Comparison of ENCODE assay signal across 16 cellular contexts in genomic region chr2:95361216-95361980, GRCh38.
"Had no signal": no experiment of that assay in that cellular context is flagged by ENCODE, and none has a peak within 500 bp of the region (broad histone marks: within the 10 kb centered on the region; RNA-seq: fewer than 3 reads in every experiment).

No MANE protein-coding gene starts in this region.

- DNase-seq: amygdala; body of pancreas; central memory CD4-positive, alpha-beta T cell; effector CD4-positive, alpha-beta T cell; esophagus squamous epithelium; hypothalamus; kidney glomerular epithelial cell; midbrain; stimulated activated CD4-positive, alpha-beta T cell treated with anti-CD3 and anti-CD28 coated beads, Interleukin-4, amount 100 ng/mL, for 24 hours; stimulated activated naive CD4-positive, alpha-beta T cell had no signal

- H3K9me3 ChIP-seq: body of pancreas, esophagus squamous epithelium, pancreas, upper lobe of left lung had no signal

- H3K27ac ChIP-seq: body of pancreas, coronary artery, esophagus squamous epithelium, pancreas, upper lobe of left lung had no signal

- ATAC-seq: activated T-helper 17 cell treated with anti-CD3 and anti-CD28 coated beads, Interleukin-2, amount 50 U/mL, for 72 hours; body of pancreas; pancreas had no signal

- H3K4me1 ChIP-seq: body of pancreas, esophagus squamous epithelium, pancreas, upper lobe of left lung had no signal

- H3K27me3 ChIP-seq: body of pancreas, esophagus squamous epithelium, pancreas, upper lobe of left lung had no signal

- H3K4me3 ChIP-seq: body of pancreas, coronary artery, esophagus squamous epithelium, lung, pancreas, upper lobe of left lung had no signal

- H3K36me3 ChIP-seq: esophagus squamous epithelium, pancreas, upper lobe of left lung had no signal

- FAIRE-seq: endothelial cell of umbilical vein, pancreas had no signal
